In genomic region chr11:11841605-11842425, GRCh38 we compare ENCODE assay signal across 9 cellular contexts. TPM values are rescaled to one million over a fixed set of nuclear protein-coding genes. Genes with fewer than 3 reads are reported as not detected.
DNase-seq lines count a peak whose midpoint lies in the region; ATAC-seq and TF ChIP-seq lines count a peak whose summit lies in the region.
"Had no signal": no experiment of that assay in that cellular context is flagged by ENCODE, and none has a peak within 500 bp of the region (broad histone marks: within the 10 kb centered on the region; RNA-seq: fewer than 3 reads in every experiment).

Gene USP47 (plus strand): TSS chr11:11841972. CDS start chr11:11842186, 214 bp downstream.

- CTCF ChIA-PET in WTC11 (lab: Charles Lee), result interaction anchor here (0.8 to 1.6 kb wide), 8 partner anchors 8 to 814 kb away, joined by 3 to 7 read pairs (median 4); no protein-coding TSS in a partner anchor

- H3K4me3 ChIP-seq in cardiac fibroblast (replicated peaks in 1 of 2; ENCODE audit: low read depth in 2 of 2, low read length in 2 of 2), result peak within 1 kb of the TSS; percentile 78 to 84

- ATAC-seq in HG03159 (IDR thresholded peaks at IDR 0.05; ENCODE audit: unreplicated experiment) (peak; percentile 78), WTC11 (peak; percentile 88)

- no peak within 1 kb of the TSS for H3K4me3 Mint-ChIP-seq in WTC11
- H3K4me3 Mint-ChIP-seq: activated naive CD4-positive, alpha-beta T cell treated with anti-CD3 and anti-CD28 coated beads, Interleukin-2, amount 50 U/mL, for 24 hours had no signal

- in situ Hi-C loops in GM18951 (cut with MboI; ENCODE audit: low sequenced_read_pairs, unreplicated experiment), result no loop called here

- no peak for DNase-seq in AG09319 (ENCODE audit: extremely low read depth, low read depth)
- DNase-seq in NCI-H2196 treated with DMSO at 0.1 percent for 48 hours (lab: John Stamatoyannopoulos, UW; ENCODE audit: unreplicated experiment), result peak; percentile 77
- DNase-seq in WTC11 (ENCODE audit: low spot score), result peak; percentile 93
- DNase-seq in cardiac fibroblast (ENCODE audit: low read depth in 2 of 2), result peak; percentile 87 to 88
- peak; percentile 76 for DNase-seq in iris pigment epithelial cell (ENCODE audit: low read depth)
- peak; percentile 94 for DNase-seq in stimulated activated CD4-positive, alpha-beta T cell treated with anti-CD3 and anti-CD28 coated beads, Interleukin-12 subunit alpha, Interleukin-12 subunit beta, amount 100 ng/mL, for 4 hours

- no peaks in the 10 kb centered on the region for H3K9me3 Mint-ChIP-seq in WTC11
- H3K9me3 Mint-ChIP-seq: activated naive CD4-positive, alpha-beta T cell treated with anti-CD3 and anti-CD28 coated beads, Interleukin-2, amount 50 U/mL, for 24 hours had no signal

- 0 out of 2 replicates have a peak, but pooled peaks cover 2% of the 10 kb centered on the region for H3K27me3 Mint-ChIP-seq in WTC11 (ENCODE audit: low read depth)

- no peaks in the 10 kb centered on the region for H3K36me3 Mint-ChIP-seq in WTC11

- TF ChIP-seq CTCF in AG09319 (IDR thresholded peaks at IDR 0.05; ENCODE audit: low read depth, low read length) (peak; percentile 66), WTC11 (IDR thresholded peaks at IDR 0.05) (no peak), cardiac fibroblast (IDR thresholded peaks at IDR 0.05; ENCODE audit: low read depth, low read length) (peak; percentile 72)

- TF ChIP-seq POLR2A in GM18951 (IDR thresholded peaks at IDR 0.05; ENCODE audit: extremely low read depth, insufficient read depth, insufficient read length), result peak; percentile 99

- POLR2A ChIA-PET in WTC11 (lab: Charles Lee), result interaction anchor here (0.6 to 1.2 kb wide), 6 partner anchors 10 to 1631 kb away, joined by 3 to 8 read pairs (median 3); no protein-coding TSS in a partner anchor

- H3K27ac Mint-ChIP-seq in WTC11, result peak within 1 kb of the TSS; percentile 93
- H3K27ac Mint-ChIP-seq: activated naive CD4-positive, alpha-beta T cell treated with anti-CD3 and anti-CD28 coated beads, Interleukin-2, amount 50 U/mL, for 24 hours had no signal

- H3K4me1 Mint-ChIP-seq in WTC11, result no peaks in the 10 kb centered on the region; the same call in 1 of the 2 replicates

TF ChIP-seq in WTC11, 78 proteins besides CTCF, POLR2A, EP300 and RAD21 (continues in another document):
- TF ChIP-seq TP53 (CRISPR knock-in tag; IDR thresholded peaks at IDR 0.05) (no peak), EMX1 (CRISPR knock-in tag; IDR thresholded peaks at IDR 0.05) (no peak), GABPB1 (CRISPR knock-in tag; IDR thresholded peaks at IDR 0.05) (no peak), HMGXB4 (CRISPR knock-in tag; IDR thresholded peaks at IDR 0.05) (peak; percentile 91), MLX (CRISPR knock-in tag; IDR thresholded peaks at IDR 0.05) (0 out of 2 replicates have a peak, but pooled peaks have one; percentile 66), ATF2 (CRISPR knock-in tag; IDR thresholded peaks at IDR 0.05; ENCODE audit: borderline replicate concordance, low read depth) (0 out of 2 replicates have a peak, but pooled peaks have one; percentile 50), TEAD1 (CRISPR knock-in tag; IDR thresholded peaks at IDR 0.05) (peak; percentile 51; the same call in 1 of the 2 replicates), SOX15 (CRISPR knock-in tag; IDR thresholded peaks at IDR 0.05) (no peak), KAT7 (CRISPR knock-in tag; IDR thresholded peaks at IDR 0.05; ENCODE audit: borderline replicate concordance) (0 out of 2 replicates have a peak, but pooled peaks have one; percentile 24), JAZF1 (CRISPR knock-in tag; IDR thresholded peaks at IDR 0.05) (no peak), SP1 (CRISPR knock-in tag; conservative IDR thresholded peaks at IDR 0.05) (peak; percentile 48), ZNF532 (CRISPR knock-in tag; IDR thresholded peaks at IDR 0.05; ENCODE audit: borderline replicate concordance) (no peak), FOXP4 (CRISPR knock-in tag; IDR thresholded peaks at IDR 0.05) (peak; percentile 31), CREM (CRISPR knock-in tag; IDR thresholded peaks at IDR 0.05) (0 out of 2 replicates have a peak, but pooled peaks have one; percentile 52)

RNA-seq across cellular contexts. Expression of gene USP47, which starts in this region (rescaled TPM):
- total RNA-seq in WTC11 (2021), result 18.3 to 20.4 TPM (median 19.7 TPM) in 3 replicates
